Comparison of ENCODE assay signal across 7 cellular contexts in genomic region chr16:18306066-18306465, GRCh38. TPM values are rescaled to one million over a fixed set of nuclear protein-coding genes. Genes with fewer than 3 reads are reported as not detected.
DNase-seq lines count a peak whose midpoint lies in the region; ATAC-seq, FAIRE-seq and TF ChIP-seq lines count a peak whose summit lies in the region.
"Not testable (repeated sequence)": the region's sequence is repeated elsewhere in the genome, so short reads cannot be mapped to it uniquely, and the experiment has no call there.
"Had no signal": no experiment of that assay in that cellular context is flagged by ENCODE, and none has a peak within 500 bp of the region (broad histone marks: within the 10 kb centered on the region; RNA-seq: fewer than 3 reads in every experiment).

No MANE protein-coding gene starts in this region.

- H3K56ac ChIP-seq in H9 (ENCODE audit: insufficient read length, low read depth, low read length): not testable (repeated sequence)

- CTCF ChIA-PET in A549 (lab: Yijun Ruan, JAX); Panc1 (lab: Charles Lee); K562 (lab: Yijun Ruan, JAX; ENCODE audit: low intra/inter-chr PET ratio); HepG2 (lab: Yijun Ruan, JAX; ENCODE audit: low intra/inter-chr PET ratio, low total read pairs): not testable (repeated sequence)

- not testable (repeated sequence) for H2BK20ac ChIP-seq in H9 (ENCODE audit: low read depth, low read length, poor library complexity, severe bottlenecking)

- not testable (repeated sequence) for H3K27me3 ChIP-seq in H9 (ENCODE audit: insufficient read depth, low read length); Panc1 (ENCODE audit: control insufficient read depth, insufficient read depth, low read length); K562 (ENCODE audit: control insufficient read depth in 2 of 2, insufficient read depth in 2 of 2, low read length in 2 of 2); HepG2 (ENCODE audit: control insufficient read depth in 1 of 2, insufficient read depth in 2 of 2, low read length in 2 of 2)

- H3K18ac ChIP-seq in H9 (ENCODE audit: insufficient read length, low read depth, low read length): not testable (repeated sequence)

- H3K4me3 Mint-ChIP-seq in H9: not testable (repeated sequence)

- not testable (repeated sequence) for H3K79me2 ChIP-seq in H9 (ENCODE audit: insufficient read depth, low read length); K562 (ENCODE audit: control insufficient read depth, insufficient read depth, low read length); HepG2 (ENCODE audit: insufficient read depth, low read length)

- not testable (repeated sequence) for H3K36me3 ChIP-seq in Panc1 (ENCODE audit: control insufficient read depth, insufficient read depth, low read length); K562 (ENCODE audit: control insufficient read depth, insufficient read depth, low read length); HepG2 (replicated peaks in 1 of 2; ENCODE audit: control insufficient read depth in 1 of 2, insufficient read depth in 2 of 2, low read length in 2 of 2)

- not testable (repeated sequence) for H3K79me1 ChIP-seq in H9 (ENCODE audit: insufficient read depth, low read depth, low read length, poor library complexity, severe bottlenecking)

- not testable (repeated sequence) for TF ChIP-seq RAD21 in A549 (conservative IDR thresholded peaks at IDR 0.05 in 1 of 2, IDR thresholded peaks at IDR 0.05 in 1 of 2); K562 (CRISPR knock-in tag; conservative IDR thresholded peaks at IDR 0.05 in 1 of 2, IDR thresholded peaks at IDR 0.05 in 1 of 2); HepG2 (CRISPR knock-in tag; IDR thresholded peaks at IDR 0.05)

- intact Hi-C loops in Panc1 (cut with micrococcal nuclease; ENCODE audit: unreplicated experiment); K562 (cut with micrococcal nuclease); HepG2 (cut with micrococcal nuclease; ENCODE audit: unreplicated experiment): not testable (repeated sequence)

- H3K9ac ChIP-seq in H9 (ENCODE audit: extremely low read depth, insufficient read length, low read length); K562 (ENCODE audit: insufficient read depth in 1 of 2, low read depth in 2 of 2, low read length in 2 of 2); HepG2 (ENCODE audit: insufficient read depth, low read depth, low read length): not testable (repeated sequence)

- not testable (repeated sequence) for H3K4me1 ChIP-seq in A549; H9 (ENCODE audit: insufficient read depth, low read length); Panc1 (ENCODE audit: control insufficient read depth, insufficient read depth, low read length); K562 (replicated peaks in 1 of 2; ENCODE audit: control insufficient read depth in 2 of 2, insufficient read depth in 2 of 2, low read length in 2 of 2); HepG2 (ENCODE audit: insufficient read depth, low read length)

- H3K27ac Mint-ChIP-seq in H9: not testable (repeated sequence)

- not testable (repeated sequence) for DNase-seq in A549 (ENCODE audit: low read depth in 1 of 2, low spot score in 1 of 2); Panc1 (ENCODE audit: low read depth, low spot score); K562 (ENCODE audit: extremely low read depth in 1 of 4, low spot score in 3 of 4); HepG2 (ENCODE audit: low spot score)
- peak; percentile 15 for DNase-seq in H9

- not testable (repeated sequence) for H4K5ac ChIP-seq in H9 (ENCODE audit: insufficient read length, low read depth, low read length)

- H3K14ac ChIP-seq in H9 (ENCODE audit: insufficient read depth, low read length): not testable (repeated sequence)

- H3K27me3 Mint-ChIP-seq in H9 (ENCODE audit: low read depth): not testable (repeated sequence)

- H2BK12ac ChIP-seq in H9 (ENCODE audit: insufficient read length, low read depth, low read length): not testable (repeated sequence)

- H2BK15ac ChIP-seq in H9 (ENCODE audit: low read depth, low read length): not testable (repeated sequence)

- not testable (repeated sequence) for H3T11ph ChIP-seq in H9 (ENCODE audit: low read length)

- not testable (repeated sequence) for H3K4ac ChIP-seq in H9 (ENCODE audit: low read depth, low read length)

- not testable (repeated sequence) for H3K36me3 Mint-ChIP-seq in H9 (ENCODE audit: insufficient read depth in 1 of 3, low read depth in 3 of 3)

- TF ChIP-seq CTCF in A549 (IDR thresholded peaks at IDR 0.05); H9 (conservative IDR thresholded peaks at IDR 0.05); Panc1 (IDR thresholded peaks at IDR 0.05); K562 (IDR thresholded peaks at IDR 0.05 in 2 of 3, conservative IDR thresholded peaks at IDR 0.05 in 1 of 3; ENCODE audit: insufficient read depth in 2 of 3, low read depth in 1 of 3, low read length in 3 of 3); HepG2 (CRISPR knock-in tag; IDR thresholded peaks at IDR 0.05): not testable (repeated sequence)

- not testable (repeated sequence) for H3K4me2 ChIP-seq in A549; H9 (ENCODE audit: insufficient read depth, insufficient read length, low read length); K562 (ENCODE audit: insufficient read depth, low read length); HepG2 (ENCODE audit: low read depth, low read length)

- not testable (repeated sequence) for H3K4me1 Mint-ChIP-seq in H9

- not testable (repeated sequence) for H4K91ac ChIP-seq in H9 (ENCODE audit: insufficient read length, low read depth, low read length)

- not testable (repeated sequence) for TF ChIP-seq POLR2A in A549 (IDR thresholded peaks at IDR 0.05; ENCODE audit: low read length); K562 (conservative IDR thresholded peaks at IDR 0.05); HepG2 (IDR thresholded peaks at IDR 0.05; ENCODE audit: insufficient read depth in 1 of 2, low read depth in 2 of 2, low read length in 2 of 2)

- H2AFZ ChIP-seq in H9 (ENCODE audit: low read length); K562 (ENCODE audit: low read depth, low read length); HepG2 (ENCODE audit: low read length): not testable (repeated sequence)

- H3K9me3 ChIP-seq in A549; H9 (ENCODE audit: control insufficient read depth, low read depth, low read length); Panc1 (ENCODE audit: control insufficient read depth, insufficient read depth, low read depth, low read length); K562 (replicated peaks; ENCODE audit: control insufficient read depth, insufficient read depth, low read depth, low read length); HepG2 (ENCODE audit: low read length): not testable (repeated sequence)

- WGBS in A549 (ENCODE audit: missing lambda C conversion rate): no CpG with 5 or more reads among the region's 5 CpGs
- WGBS in H9 (ENCODE audit: extremely low coverage, insufficient read length, low lambda C conversion rate): no CpG with 5 or more reads among the region's 5 CpGs
- 5% methylated on average over 3 of the region's 5 CpGs for WGBS in K562 (ENCODE audit: insufficient coverage, low coverage, missing lambda C conversion rate)
- 88% methylated on average over 1 of the region's 5 CpGs for WGBS in HepG2 (ENCODE audit: low lambda C conversion rate)

- POLR2A ChIA-PET in A549 (lab: Yijun Ruan, JAX); Panc1 (lab: Charles Lee); K562 (lab: Yijun Ruan, JAX); HepG2 (lab: Yijun Ruan, JAX): not testable (repeated sequence)

- not testable (repeated sequence) for H3K23me2 ChIP-seq in H9 (ENCODE audit: insufficient read length, low read depth, low read length, poor library complexity, severe bottlenecking)

- ATAC-seq in A549 (peak; percentile 76 to 80), Panc1 (peak; percentile 59), K562 (peak; percentile 82), HepG2 (peak; percentile 72)

- not testable (repeated sequence) for H3K23ac ChIP-seq in H9 (ENCODE audit: insufficient read length, low read depth, low read length)

- FAIRE-seq in A549 (lab: Jason Lieb, UNC); K562 (lab: Jason Lieb, UNC); HepG2 (lab: Jason Lieb, UNC): not testable (repeated sequence)

- not testable (repeated sequence) for H2BK120ac ChIP-seq in H9 (ENCODE audit: low read depth, low read length, poor library complexity, severe bottlenecking)

- H3K9me3 Mint-ChIP-seq in H9: not testable (repeated sequence)

- not testable (repeated sequence) for H2AK5ac ChIP-seq in H9 (ENCODE audit: insufficient read length, low read length)

- not testable (repeated sequence) for H4K20me1 ChIP-seq in H9 (ENCODE audit: control insufficient read depth, insufficient read depth, insufficient read length); K562 (replicated peaks; ENCODE audit: control insufficient read depth, insufficient read depth, low read length); HepG2 (ENCODE audit: insufficient read depth, low read length)

- not testable (repeated sequence) for H3K4me3 ChIP-seq in A549; Panc1 (ENCODE audit: low read depth in 2 of 2, low read length in 2 of 2); K562; HepG2 (replicated peaks in 1 of 3; ENCODE audit: insufficient read depth in 1 of 3, low read depth in 2 of 3, low read length in 3 of 3)

- H3K9me1 ChIP-seq in K562 (ENCODE audit: control insufficient read depth, insufficient read depth, low read length): not testable (repeated sequence)

- not testable (repeated sequence) for TF ChIP-seq EP300 in A549 (IDR thresholded peaks at IDR 0.05); K562 (IDR thresholded peaks at IDR 0.05; ENCODE audit: low read length); HepG2 (IDR thresholded peaks at IDR 0.05; ENCODE audit: low read depth in 2 of 2, low read length in 2 of 2); HepG2 (CRISPR knock-in tag; IDR thresholded peaks at IDR 0.05; ENCODE audit: borderline replicate concordance)

- not testable (repeated sequence) for BruUV-seq in Panc1 (replicated peaks; lab: Mats Ljungman, UMichigan); K562 (replicated peaks; lab: Mats Ljungman, UMichigan); HepG2 (replicated peaks; lab: Mats Ljungman, UMichigan)

- H3K27ac ChIP-seq in A549; H9 (ENCODE audit: insufficient read length, low read depth, low read length); Panc1 (ENCODE audit: low read length); K562 (ENCODE audit: extremely low read depth, low read depth, low read length); HepG2 (ENCODE audit: extremely low read length, insufficient read depth, low read length): not testable (repeated sequence)

- not testable (repeated sequence) for H4K8ac ChIP-seq in H9 (replicated peaks; ENCODE audit: insufficient read length, low read depth, low read length)

- in situ Hi-C loops in Panc1 (cut with HindIII; ENCODE audit: low pct_unique_long_range_greater_than_20kb, low sequenced_read_pairs); K562 (cut with MboI); HepG2 (cut with HindIII; ENCODE audit: extremely low pct_ligation_motif_present, low pct_unique_long_range_greater_than_20kb): not testable (repeated sequence)

- not testable (repeated sequence) for H2BK5ac ChIP-seq in H9 (ENCODE audit: insufficient read length, low read length)

RNA-seq across cellular contexts. Expression of gene NPIPA8, which starts 30.5 kb away (rescaled TPM):
- polyA plus RNA-seq in A549 (2011; rRNA removed): 2.0 TPM in 2 replicates
- 2.5 and 3.1 TPM in 2 replicates for polyA plus RNA-seq in A549 (2012; cell fraction: cytosol; rRNA removed)
- polyA plus RNA-seq in A549 (2012; cell fraction: nucleus; rRNA removed): 4.5 and 5.9 TPM in 2 replicates
- 1.9 to 2.4 TPM (median 2.0 TPM) in 3 replicates for polyA plus RNA-seq in A549 (2017; fragmentation: RNase III; extraction: RNeasy Plus Mini Kit Qiagen cat#74134 plus additional on column Dnase treatment)
- polyA minus RNA-seq in A549 (2011; rRNA and poly(A)+ RNA removed): 0.33 and 0.63 TPM in 2 replicates
- 0.48 and 0.72 TPM in 2 replicates for total RNA-seq in H9 (2021)
- total RNA-seq in Panc1 (2021; ENCODE audit: unreplicated experiment): 0.18 TPM
- 0.24 TPM for polyA plus RNA-seq in Panc1 (2012; ENCODE audit: insufficient read length)
- total RNA-seq in K562 (2011; cell fraction: chromatin; rRNA removed; ENCODE audit: low replicate concordance): 4.8 and 17.6 TPM in 2 replicates
- total RNA-seq in K562 (2011; cell fraction: nucleolus; rRNA removed): 1.7 and 2.2 TPM in 2 replicates
- 1.2 TPM in 2 replicates for total RNA-seq in K562 (2011; cell fraction: nucleoplasm; rRNA removed)
- total RNA-seq in K562 (2014; rRNA removed): 1.8 and 4.8 TPM in 2 replicates
- total RNA-seq in K562 (2014; rRNA removed; fragmentation: Illumina TruSeq; extraction: Trizol): 11.0 and 11.2 TPM in 2 replicates
- total RNA-seq in K562 (2015; rRNA removed; fragmentation: Illumina TruSeq; extraction: Trizol): 9.8 and 17.3 TPM in 2 replicates
- 10.9 and 12.1 TPM in 2 replicates for total RNA-seq in K562 (2021)
- polyA plus RNA-seq in K562 (2011; rRNA removed): 4.6 and 5.3 TPM in 2 replicates
- 6.7 and 13.4 TPM in 2 replicates for polyA plus RNA-seq in K562 (2011; cell fraction: cytosol; rRNA removed)
- 3.1 and 19.7 TPM in 2 replicates for polyA plus RNA-seq in K562 (2011; cell fraction: nucleus; rRNA removed)
- polyA plus RNA-seq in K562 (2012): 10.9 and 11.4 TPM in 2 replicates
- 15.0 and 28.9 TPM in 2 replicates for polyA plus RNA-seq in K562 (2014; fragmentation: Illumina TruSeq; extraction: Trizol)
- 1 to 10 TPM; 2.9 to 3.0 TPM for polyA plus RNA-seq in K562 (2014; fragmentation: Nextera tagmentation; extraction: Ambion mirVana)
- 9.1 and 12.0 TPM in 2 replicates for polyA plus RNA-seq in K562 (2014; rRNA removed)
- polyA minus RNA-seq in K562 (2011; rRNA and poly(A)+ RNA removed): 0.60 TPM in 1 of 2 replicates, not detected in the other
- polyA minus RNA-seq in K562 (2011; cell fraction: cytosol; rRNA and poly(A)+ RNA removed): 1.3 TPM in 1 of 2 replicates, not detected in the other
- polyA minus RNA-seq in K562 (2011; cell fraction: nucleus; rRNA and poly(A)+ RNA removed): 0.89 TPM in 1 of 2 replicates, not detected in the other
- total RNA-seq in HepG2 (2016; rRNA removed; fragmentation: Illumina TruSeq; extraction: Trizol): 0.24 TPM in 2 replicates
- 0.71 TPM in 2 replicates for total RNA-seq in HepG2 (2016; cell fraction: cytosol; rRNA removed; fragmentation: Illumina TruSeq; extraction: Trizol; ENCODE audit: low read depth)
- 0.19 and 0.41 TPM in 2 replicates for total RNA-seq in HepG2 (2016; cell fraction: insoluble cytoplasmic fraction; rRNA removed; fragmentation: Illumina TruSeq; extraction: Trizol)
- 0.25 and 0.38 TPM in 2 replicates for total RNA-seq in HepG2 (2016; cell fraction: membrane; rRNA removed; fragmentation: Illumina TruSeq; extraction: Trizol)
- total RNA-seq in HepG2 (2016; cell fraction: nucleus; rRNA removed; fragmentation: Illumina TruSeq; extraction: Trizol): 0.25 and 1.1 TPM in 2 replicates
- polyA plus RNA-seq in HepG2 (2011; rRNA removed): 0.34 and 0.38 TPM in 2 replicates
- polyA plus RNA-seq in HepG2 (2011; cell fraction: cytosol; rRNA removed): 12.0 and 19.0 TPM in 2 replicates
- polyA plus RNA-seq in HepG2 (2011; cell fraction: nucleus; rRNA removed): 0.85 and 1.4 TPM in 2 replicates
- 0.35 and 0.57 TPM in 2 replicates for polyA plus RNA-seq in HepG2 (2012)
- 0.77 TPM in 1 of 2 replicates, not detected in the other for polyA plus RNA-seq in HepG2 (2016; cell fraction: cytosol; fragmentation: Illumina TruSeq; extraction: Trizol; ENCODE audit: low read depth)
- 0.47 TPM in 1 of 2 replicates, not detected in the other for polyA plus RNA-seq in HepG2 (2016; cell fraction: insoluble cytoplasmic fraction; fragmentation: Illumina TruSeq; extraction: Trizol; ENCODE audit: low read depth)
- polyA plus RNA-seq in HepG2 (2016; cell fraction: membrane; fragmentation: Illumina TruSeq; extraction: Trizol; ENCODE audit: low read depth): 0.13 and 0.27 TPM in 2 replicates
- 1.2 and 2.4 TPM in 2 replicates for polyA plus RNA-seq in HepG2 (2016; cell fraction: nucleus; fragmentation: Illumina TruSeq; extraction: Trizol; ENCODE audit: insufficient read depth, low read depth)
- 0.22 and 0.23 TPM in 2 replicates for polyA minus RNA-seq in HepG2 (2011; rRNA and poly(A)+ RNA removed; ENCODE audit: low replicate concordance)
- 0.49 TPM in 1 of 2 replicates, not detected in the other for polyA minus RNA-seq in HepG2 (2011; cell fraction: cytosol; rRNA and poly(A)+ RNA removed)
- 0.50 and 1.5 TPM in 2 replicates for polyA minus RNA-seq in HepG2 (2011; cell fraction: nucleus; rRNA and poly(A)+ RNA removed)
- total RNA-seq: CD4-positive, CD25-positive, alpha-beta regulatory T cell; GM12878 had no signal
